ENCODE assay signal across 14 cellular contexts in the genomic region with DNA sequence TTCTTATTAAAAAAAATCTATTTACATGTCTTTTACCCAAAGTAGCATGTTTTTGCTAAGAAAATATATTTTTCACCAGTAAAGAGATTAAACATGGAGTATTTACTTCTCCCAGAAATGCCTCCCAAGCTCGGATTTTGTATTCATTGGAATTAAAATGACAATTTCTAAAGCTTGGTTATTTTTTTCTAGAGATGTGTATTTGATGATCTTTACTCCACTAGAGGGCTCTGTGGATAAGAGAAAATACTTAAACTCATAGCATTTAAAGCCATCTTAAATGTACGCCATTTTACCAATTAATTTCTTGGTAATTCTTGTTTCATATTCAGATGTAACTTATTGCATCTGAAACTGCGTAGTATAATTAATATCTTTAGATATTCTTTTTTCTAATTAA.
DNase-seq lines count a peak whose midpoint lies in the region; ATAC-seq and TF ChIP-seq lines count a peak whose summit lies in the region.
"Had no signal": no experiment of that assay in that cellular context is flagged by ENCODE, and none has a peak within 500 bp of the region (broad histone marks: within the 10 kb centered on the region; RNA-seq: fewer than 3 reads in every experiment).

No MANE protein-coding gene starts in this region.

- intact Hi-C loops in left ventricle myocardium inferior (cut with micrococcal nuclease): no loop called here
- intact Hi-C loops in mucosa of descending colon (cut with DNase I, micrococcal nuclease): no loop called here

- H3K9me2 ChIP-seq in DOHH2 (replicated peaks; ENCODE audit: control insufficient read depth, low read length) (no peaks in the 10 kb centered on the region), hepatocyte (replicated peaks; ENCODE audit: insufficient read depth) (no peaks in the 10 kb centered on the region)

- DNase-seq in HFFc6 (no peak), OCI-M1 (lab: John Stamatoyannopoulos, UW) (peak; percentile 41), hepatocyte (ENCODE audit: low spot score) (no peak), left ventricle myocardium inferior (no peak), mucosa of descending colon (no peak), Peyer's patch (no peak)
- no peak for DNase-seq in activated T-cell treated with anti-CD3 and anti-CD28 coated beads, Interleukin-2, amount 50 U/mL, for 48 hours
- DNase-seq: activated CD4-positive, alpha-beta T cell treated with anti-CD3 and anti-CD28 coated beads for 36 hours; activated naive CD4-positive, alpha-beta T cell treated with anti-CD3 and anti-CD28 coated beads for 36 hours; head of caudate nucleus; Right ventricle myocardium superior had no signal

- H4K20me1 ChIP-seq in DOHH2 (ENCODE audit: control insufficient read depth, insufficient read depth, low read depth, low read length) (no peaks in the 10 kb centered on the region), hepatocyte (ENCODE audit: insufficient read depth, poor library complexity, severe bottlenecking) (no peaks in the 10 kb centered on the region)

- H3K27ac ChIP-seq in DOHH2 (ENCODE audit: low read depth, low read length): no peak overlapping the region
- no peak overlapping the region for H3K27ac ChIP-seq in hepatocyte
- no peak overlapping the region for H3K27ac ChIP-seq in left ventricle myocardium inferior (replicated peaks)
- H3K27ac ChIP-seq in Peyer's patch: no peak overlapping the region
- H3K27ac ChIP-seq: tibial nerve had no signal

- H3K9me3 Mint-ChIP-seq in HFFc6: peaks cover 51% of the 10 kb centered on the region
- H3K9me3 Mint-ChIP-seq: activated naive CD4-positive, alpha-beta T cell treated with anti-CD3 and anti-CD28 coated beads for 36 hours; dendritic cell treated with granulocyte-macrophage colony-stimulating factor and Interleukin-4, amounts not matched to agents 40 ng/mL and 50 ng/mL, for 4 days had no signal

- no peak overlapping the region for H3K4me3 Mint-ChIP-seq in HFFc6
- H3K4me3 Mint-ChIP-seq: activated CD4-positive, alpha-beta T cell treated with anti-CD3 and anti-CD28 coated beads for 36 hours; activated naive CD4-positive, alpha-beta T cell treated with anti-CD3 and anti-CD28 coated beads for 36 hours; dendritic cell treated with granulocyte-macrophage colony-stimulating factor and Interleukin-4, amounts not matched to agents 40 ng/mL and 50 ng/mL, for 4 days had no signal

- no peak for TF ChIP-seq POLR2A in Peyer's patch (IDR thresholded peaks at IDR 0.05)

- H3K79me2 ChIP-seq in DOHH2 (ENCODE audit: control insufficient read depth, low read length) (no peaks in the 10 kb centered on the region), hepatocyte (no peaks in the 10 kb centered on the region)

- ATAC-seq in mucosa of descending colon: no peak
- ATAC-seq: activated CD4-positive, alpha-beta T cell treated with anti-CD3 and anti-CD28 coated beads for 36 hours had no signal

- no peaks in the 10 kb centered on the region for H3F3A ChIP-seq in DOHH2 (ENCODE audit: control insufficient read depth, insufficient read depth)

- H3K4me2 ChIP-seq in DOHH2 (ENCODE audit: low read length) (no peak overlapping the region), hepatocyte (no peak overlapping the region)

- TF ChIP-seq CTCF in DOHH2 (IDR thresholded peaks at IDR 0.05; ENCODE audit: low read depth, low read length, poor library complexity, severe bottlenecking) (peak; percentile 37), HFFc6 (IDR thresholded peaks at IDR 0.05) (peak; percentile 59), hepatocyte (IDR thresholded peaks at IDR 0.05; ENCODE audit: poor library complexity) (peak; percentile 44), left ventricle myocardium inferior (IDR thresholded peaks at IDR 0.05; ENCODE audit: borderline replicate concordance) (no peak), mucosa of descending colon (IDR thresholded peaks at IDR 0.05) (no peak), Peyer's patch (IDR thresholded peaks at IDR 0.05) (no peak)

- H3K27me3 ChIP-seq in DOHH2 (ENCODE audit: control insufficient read depth, low read length) (no peaks in the 10 kb centered on the region), hepatocyte (no peaks in the 10 kb centered on the region), left ventricle myocardium inferior (ENCODE audit: low read depth) (peaks cover 19% of the 10 kb centered on the region), Peyer's patch (no peaks in the 10 kb centered on the region)
- H3K27me3 ChIP-seq: tibial nerve had no signal

- no peaks in the 10 kb centered on the region for H3K36me3 ChIP-seq in DOHH2 (ENCODE audit: control insufficient read depth, low read length)
- H3K36me3 ChIP-seq in hepatocyte (replicated peaks; ENCODE audit: insufficient read depth, low read depth): no peaks in the 10 kb centered on the region
- no peaks in the 10 kb centered on the region for H3K36me3 ChIP-seq in left ventricle myocardium inferior
- no peaks in the 10 kb centered on the region for H3K36me3 ChIP-seq in mucosa of descending colon (ENCODE audit: low read depth)
- H3K36me3 ChIP-seq in Peyer's patch: no peaks in the 10 kb centered on the region
- H3K36me3 ChIP-seq: tibial nerve had no signal

- H3K9me3 ChIP-seq in DOHH2 (ENCODE audit: control insufficient read depth, insufficient read depth, low read length): no peaks in the 10 kb centered on the region
- H3K9me3 ChIP-seq in hepatocyte (ENCODE audit: low read depth): no peaks in the 10 kb centered on the region
- no peaks in the 10 kb centered on the region for H3K9me3 ChIP-seq in left ventricle myocardium inferior (replicated peaks)
- H3K9me3 ChIP-seq in mucosa of descending colon: no peaks in the 10 kb centered on the region
- H3K9me3 ChIP-seq in Peyer's patch: no peaks in the 10 kb centered on the region
- H3K9me3 ChIP-seq: tibial nerve had no signal

- H3K4me3 ChIP-seq in DOHH2 (ENCODE audit: low read length): no peak overlapping the region
- H3K4me3 ChIP-seq in hepatocyte: no peak overlapping the region
- H3K4me3 ChIP-seq in left ventricle myocardium inferior: no peak overlapping the region
- H3K4me3 ChIP-seq in mucosa of descending colon: no peak overlapping the region
- H3K4me3 ChIP-seq in Peyer's patch: no peak overlapping the region
- H3K4me3 ChIP-seq: tibial nerve had no signal

- no peak overlapping the region for H3K27ac Mint-ChIP-seq in HFFc6
- H3K27ac Mint-ChIP-seq: activated CD4-positive, alpha-beta T cell treated with anti-CD3 and anti-CD28 coated beads for 36 hours; activated naive CD4-positive, alpha-beta T cell treated with anti-CD3 and anti-CD28 coated beads for 36 hours; dendritic cell treated with granulocyte-macrophage colony-stimulating factor and Interleukin-4, amounts not matched to agents 40 ng/mL and 50 ng/mL, for 4 days had no signal

- H3K4me1 Mint-ChIP-seq in HFFc6 (ENCODE audit: low read depth): no peaks in the 10 kb centered on the region
- H3K4me1 Mint-ChIP-seq: activated CD4-positive, alpha-beta T cell treated with anti-CD3 and anti-CD28 coated beads for 36 hours had no signal

- H3K4me1 ChIP-seq in DOHH2 (ENCODE audit: control insufficient read depth, low read length) (no peaks in the 10 kb centered on the region), hepatocyte (ENCODE audit: insufficient read depth) (no peaks in the 10 kb centered on the region), left ventricle myocardium inferior (no peaks in the 10 kb centered on the region), mucosa of descending colon (ENCODE audit: low read depth) (no peaks in the 10 kb centered on the region), Peyer's patch (no peaks in the 10 kb centered on the region)
- H3K4me1 ChIP-seq: tibial nerve had no signal

- H3K27me3 Mint-ChIP-seq in HFFc6 (ENCODE audit: insufficient read depth): no peaks in the 10 kb centered on the region; the same call in 1 of the 2 replicates
- H3K27me3 Mint-ChIP-seq: dendritic cell treated with granulocyte-macrophage colony-stimulating factor and Interleukin-4, amounts not matched to agents 40 ng/mL and 50 ng/mL, for 4 days had no signal

- 20% methylated on average over 3 of the region's 3 CpGs for WGBS in hepatocyte (ENCODE audit: low lambda C conversion rate, missing lambda C conversion rate)

- no peaks in the 10 kb centered on the region for H3K36me3 Mint-ChIP-seq in HFFc6 (ENCODE audit: low read depth)

- no peak overlapping the region for H2AFZ ChIP-seq in hepatocyte

Comparison
In these comparisons a context has a peak if more than half of its experiments do, and no peak if none do; other contexts are left out.
1. CTCF ChIP-seq: peak in DOHH2 (single experiment), HFFc6 (single experiment) and hepatocyte (single experiment); none in left ventricle myocardium inferior (single experiment), mucosa of descending colon (single experiment) and Peyer's patch (0 of 6).